Comparison of ENCODE assay signal across 22 cellular contexts in genomic region chr14:96203116-96203515, GRCh38. TPM values are rescaled to one million over a fixed set of nuclear protein-coding genes. Genes with fewer than 3 reads are reported as not detected.
"Had no signal": no experiment of that assay in that cellular context is flagged by ENCODE, and none has a peak within 500 bp of the region (broad histone marks: within the 10 kb centered on the region; RNA-seq: fewer than 3 reads in every experiment).

No MANE protein-coding gene starts in this region.

- H3K4me1 ChIP-seq: ascending aorta had no signal

- H3K4me3 ChIP-seq: ascending aorta, body of pancreas had no signal

- H3K36me3 ChIP-seq: ascending aorta had no signal

- H3K4me3 Mint-ChIP-seq: activated B cell treated with CpG ODN at 0.5 μM for 24 hours; activated CD4-positive, alpha-beta memory T cell treated with anti-CD3 and anti-CD28 coated beads for 36 hours; activated CD4-positive, alpha-beta T cell treated with anti-CD3 and anti-CD28 coated beads, Interleukin-2, amount 10 ng/mL, durations not matched to agents 7 days and 5 days; central memory CD8-positive, alpha-beta T cell; T-cell had no signal

- H3K36me3 Mint-ChIP-seq: activated CD4-positive, alpha-beta memory T cell treated with anti-CD3 and anti-CD28 coated beads for 36 hours; T-cell had no signal

- DNase-seq: activated B cell treated with CpG ODN at 0.5 μM for 24 hours; activated CD4-positive, alpha-beta memory T cell treated with anti-CD3 and anti-CD28 coated beads for 36 hours; activated CD4-positive, alpha-beta T cell treated with anti-CD3 and anti-CD28 coated beads for 1 hour; activated CD4-positive, alpha-beta T cell treated with anti-CD3 and anti-CD28 coated beads, Interleukin-2, amount 10 ng/mL, durations not matched to agents 7 days and 5 days; activated CD8-positive, alpha-beta memory T cell treated with anti-CD3 and anti-CD28 coated beads for 24 hours; activated naive CD4-positive, alpha-beta T cell treated with anti-CD3 and anti-CD28 coated beads, Interleukin-2, amount 50 U/mL, for 16 hours; activated T-cell treated with anti-CD3 and anti-CD28 coated beads, Interleukin-2, amount 50 U/mL, for 48 hours; amniotic stem cell; NCI-H1048; NCI-H146; NCI-H187 treated with DMSO at 0.1 percent for 48 hours; NCI-H2081 treated with DMSO at 0.1 percent for 48 hours; NCI-H446; NCI-H524; SHP77 treated with DMSO at 0.1 percent for 48 hours; T-cell; T-helper 2 cell had no signal

- ATAC-seq: body of pancreas, T-cell had no signal

- H3K9me3 ChIP-seq: ascending aorta, body of pancreas had no signal

- H3K27ac ChIP-seq: ascending aorta had no signal

- H3K27ac Mint-ChIP-seq: activated B cell treated with CpG ODN at 0.5 μM for 24 hours; activated CD4-positive, alpha-beta memory T cell treated with anti-CD3 and anti-CD28 coated beads for 36 hours; activated CD4-positive, alpha-beta T cell treated with anti-CD3 and anti-CD28 coated beads, Interleukin-2, amount 10 ng/mL, durations not matched to agents 7 days and 5 days; activated T-helper 2 cell treated with anti-CD3 and anti-CD28 coated beads, Interferon-gamma antibody, Interleukin-2, Interleukin-4, amounts not matched to agents 10 μg/mL and 5 μg/mL and 100 μg/mL, durations not matched to agents 14 hours and 24 hours and 36 hours; T-cell had no signal

- H3K9me3 Mint-ChIP-seq: activated B cell treated with CpG ODN at 0.5 μM for 24 hours; activated CD4-positive, alpha-beta memory T cell treated with anti-CD3 and anti-CD28 coated beads for 36 hours; activated CD4-positive, alpha-beta T cell treated with anti-CD3 and anti-CD28 coated beads, Interleukin-2, amount 10 ng/mL, durations not matched to agents 7 days and 5 days; activated T-helper 2 cell treated with anti-CD3 and anti-CD28 coated beads, Interferon-gamma antibody, Interleukin-2, Interleukin-4, amounts not matched to agents 10 μg/mL and 5 μg/mL and 100 μg/mL, durations not matched to agents 14 hours and 24 hours and 36 hours; central memory CD8-positive, alpha-beta T cell; T-cell had no signal

- H3K27me3 ChIP-seq: body of pancreas had no signal

RNA-seq across cellular contexts. Expression of gene BDKRB2, which starts 1.5 kb away (rescaled TPM):
- total RNA-seq: activated B cell treated with CpG ODN at 0.5 μM for 24 hours; activated CD4-positive, alpha-beta T cell treated with anti-CD3 and anti-CD28 coated beads, Interleukin-2, amount 10 ng/mL, durations not matched to agents 7 days and 5 days; activated T-helper 2 cell treated with anti-CD3 and anti-CD28 coated beads, Interferon-gamma antibody, Interleukin-2, Interleukin-4, amounts not matched to agents 10 μg/mL and 5 μg/mL and 100 μg/mL, durations not matched to agents 14 hours and 24 hours and 36 hours; SK-MEL-5 had no signal

RNA-seq across cellular contexts. Expression of gene BDKRB1, which starts 52.9 kb away (rescaled TPM):
- total RNA-seq: activated B cell treated with CpG ODN at 0.5 μM for 24 hours; activated CD4-positive, alpha-beta memory T cell treated with anti-CD3 and anti-CD28 coated beads for 36 hours; activated CD4-positive, alpha-beta T cell treated with anti-CD3 and anti-CD28 coated beads, Interleukin-2, amount 10 ng/mL, durations not matched to agents 7 days and 5 days; activated T-helper 2 cell treated with anti-CD3 and anti-CD28 coated beads, Interferon-gamma antibody, Interleukin-2, Interleukin-4, amounts not matched to agents 10 μg/mL and 5 μg/mL and 100 μg/mL, durations not matched to agents 14 hours and 24 hours and 36 hours; ascending aorta; body of pancreas; T-cell had no signal
